9 cellular contexts compared by ENCODE assay signal in the genomic region with DNA sequence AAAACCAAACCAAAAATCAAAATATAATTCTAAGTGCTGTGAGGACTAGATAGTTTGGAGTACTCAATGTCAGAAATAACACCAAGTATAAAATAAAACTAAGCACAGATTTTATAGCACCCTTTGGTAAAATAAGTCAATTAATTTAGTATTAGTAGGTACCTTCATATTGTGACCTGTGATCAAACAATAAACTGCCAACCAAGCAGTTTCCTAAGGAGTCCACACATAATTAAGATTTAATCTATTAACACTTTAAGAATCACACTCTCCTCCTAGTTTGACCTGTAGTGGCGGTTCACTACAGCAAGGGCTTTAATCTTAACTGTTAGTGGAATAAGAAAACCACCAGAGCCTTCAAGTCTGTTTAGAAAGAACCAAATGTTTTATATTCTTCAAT. TPM values are rescaled to one million over a fixed set of nuclear protein-coding genes. Genes with fewer than 3 reads are reported as not detected.
A peak's percentile ranks its signal among the peaks of the same experiment; 100 is the strongest.
DNase-seq lines count a peak whose midpoint lies in the region; ATAC-seq and TF ChIP-seq lines count a peak whose summit lies in the region.
"Had no signal": no experiment of that assay in that cellular context is flagged by ENCODE, and none has a peak within 500 bp of the region (broad histone marks: within the 10 kb centered on the region; RNA-seq: fewer than 3 reads in every experiment).

No MANE protein-coding gene starts in this region.

- H3K36me3 Mint-ChIP-seq in activated naive CD4-positive, alpha-beta T cell treated with anti-CD3 and anti-CD28 coated beads, Interleukin-2, amount 50 U/mL, for 24 hours: peaks cover 36% of the 10 kb centered on the region
- peaks cover 76% of the 10 kb centered on the region for H3K36me3 Mint-ChIP-seq in activated CD8-positive, alpha-beta T cell treated with anti-CD3 and anti-CD28 coated beads, Interleukin-2, amount 10 ng/mL, durations not matched to agents 7 days and 5 days (ENCODE audit: low read depth)

- no peak for ATAC-seq in activated CD8-positive, alpha-beta T cell treated with anti-CD3 and anti-CD28 coated beads, Interleukin-2, amount 10 ng/mL, durations not matched to agents 7 days and 5 days
- ATAC-seq in GM21526 (IDR thresholded peaks at IDR 0.05; ENCODE audit: low FRiP score, unreplicated experiment) (no peak), HG03571 (IDR thresholded peaks at IDR 0.05; ENCODE audit: unreplicated experiment) (no peak)

- 59% methylated on average over 1 of the region's 1 CpG for WGBS in suprapubic skin

- TF ChIP-seq EP300 in suprapubic skin (IDR thresholded peaks at IDR 0.05): no peak

- H3K36me3 ChIP-seq in iPS-15b (ENCODE audit: control insufficient read depth, insufficient read depth, low read length) (peaks cover 38% of the 10 kb centered on the region), suprapubic skin (peaks cover 48% of the 10 kb centered on the region)

- H3K27me3 ChIP-seq in iPS-15b (ENCODE audit: control insufficient read depth, insufficient read depth, low read length): no peaks in the 10 kb centered on the region
- H3K27me3 ChIP-seq in suprapubic skin: no peaks in the 10 kb centered on the region

- H3K9ac ChIP-seq in iPS-15b (ENCODE audit: low read depth, low read length): no peak overlapping the region

- TF ChIP-seq POLR2A in suprapubic skin (IDR thresholded peaks at IDR 0.05): no peak

- POLR2A ChIA-PET in activated CD8-positive, alpha-beta T cell treated with anti-CD3 and anti-CD28 coated beads, Interleukin-2, amount 10 ng/mL, durations not matched to agents 7 days and 5 days (lab: Charles Lee): interaction anchor here (1.0 to 1.6 kb wide), 3 partner anchors 9 to 10 kb away, joined by 4 to 9 read pairs (median 5); no protein-coding TSS in a partner anchor

- no peak overlapping the region for H3K27ac ChIP-seq in suprapubic skin

- H3K9me3 Mint-ChIP-seq in activated naive CD4-positive, alpha-beta T cell treated with anti-CD3 and anti-CD28 coated beads, Interleukin-2, amount 50 U/mL, for 24 hours: no peaks in the 10 kb centered on the region
- H3K9me3 Mint-ChIP-seq in activated CD8-positive, alpha-beta T cell treated with anti-CD3 and anti-CD28 coated beads, Interleukin-2, amount 10 ng/mL, durations not matched to agents 7 days and 5 days (ENCODE audit: insufficient read depth): no peaks in the 10 kb centered on the region

- H3K4me1 ChIP-seq in iPS-15b (ENCODE audit: control insufficient read depth, insufficient read depth, low read length) (peaks cover 2% of the 10 kb centered on the region), suprapubic skin (peaks cover 47% of the 10 kb centered on the region)

- peak overlapping the region; percentile 95 for H3K4me3 Mint-ChIP-seq in activated naive CD4-positive, alpha-beta T cell treated with anti-CD3 and anti-CD28 coated beads, Interleukin-2, amount 50 U/mL, for 24 hours
- H3K4me3 Mint-ChIP-seq in activated CD8-positive, alpha-beta T cell treated with anti-CD3 and anti-CD28 coated beads, Interleukin-2, amount 10 ng/mL, durations not matched to agents 7 days and 5 days: peak overlapping the region; percentile 95

- H3K9me3 ChIP-seq in iPS-15b (ENCODE audit: control insufficient read depth, insufficient read depth, low read length) (no peaks in the 10 kb centered on the region), suprapubic skin (no peaks in the 10 kb centered on the region)

- peak overlapping the region; percentile 100 for H3K27ac Mint-ChIP-seq in activated naive CD4-positive, alpha-beta T cell treated with anti-CD3 and anti-CD28 coated beads, Interleukin-2, amount 50 U/mL, for 24 hours
- H3K27ac Mint-ChIP-seq in activated CD8-positive, alpha-beta T cell treated with anti-CD3 and anti-CD28 coated beads, Interleukin-2, amount 10 ng/mL, durations not matched to agents 7 days and 5 days: peak overlapping the region; percentile 99

- DNase-seq in activated naive CD4-positive, alpha-beta T cell treated with Interleukin-2 at 50 U/mL for 16 hours: no peak
- DNase-seq in activated CD8-positive, alpha-beta T cell treated with anti-CD3 and anti-CD28 coated beads, Interleukin-2, amount 10 ng/mL, durations not matched to agents 7 days and 5 days: no peak
- no peak for DNase-seq in suprapubic skin (ENCODE audit: low spot score in 2 of 2)
- DNase-seq in stimulated activated CD4-positive, alpha-beta T cell treated with anti-CD3 and anti-CD28 coated beads, Interleukin-4, amount 100 ng/mL, for 24 hours: no peak
- DNase-seq: NCI-H82 had no signal

- no peaks in the 10 kb centered on the region for H3K27me3 Mint-ChIP-seq in activated naive CD4-positive, alpha-beta T cell treated with anti-CD3 and anti-CD28 coated beads, Interleukin-2, amount 50 U/mL, for 24 hours
- no peaks in the 10 kb centered on the region for H3K27me3 Mint-ChIP-seq in activated CD8-positive, alpha-beta T cell treated with anti-CD3 and anti-CD28 coated beads, Interleukin-2, amount 10 ng/mL, durations not matched to agents 7 days and 5 days (ENCODE audit: low read depth)

- no peak for TF ChIP-seq CTCF in suprapubic skin (IDR thresholded peaks at IDR 0.05)

- peaks cover 56% of the 10 kb centered on the region for H3K4me1 Mint-ChIP-seq in activated naive CD4-positive, alpha-beta T cell treated with anti-CD3 and anti-CD28 coated beads, Interleukin-2, amount 50 U/mL, for 24 hours
- H3K4me1 Mint-ChIP-seq in activated CD8-positive, alpha-beta T cell treated with anti-CD3 and anti-CD28 coated beads, Interleukin-2, amount 10 ng/mL, durations not matched to agents 7 days and 5 days (ENCODE audit: low read depth): peaks cover 57% of the 10 kb centered on the region

- CTCF ChIA-PET in activated CD8-positive, alpha-beta T cell treated with anti-CD3 and anti-CD28 coated beads, Interleukin-2, amount 10 ng/mL, durations not matched to agents 7 days and 5 days (lab: Charles Lee): interaction anchor here (1.0 to 1.1 kb wide), 4 partner anchors 13 to 195 kb away, joined by 3 to 4 read pairs (median 3); a partner anchor contains a TSS

- peak overlapping the region; percentile 95 for H3K4me3 ChIP-seq in iPS-15b (ENCODE audit: low read depth, low read length)
- peak overlapping the region; percentile 90 for H3K4me3 ChIP-seq in suprapubic skin

RNA-seq across cellular contexts. Expression of a gene that starts 2.8 kb away (rescaled TPM):
- total RNA-seq in activated CD8-positive, alpha-beta T cell treated with anti-CD3 and anti-CD28 coated beads, Interleukin-2, amount 10 ng/mL, durations not matched to agents 7 days and 5 days: 100 to 1,000 TPM; 683 to 726 TPM
- total RNA-seq in suprapubic skin: 100 to 1,000 TPM; 422 to 538 (median 448) TPM

RNA-seq across cellular contexts. Expression of a gene that starts 3.4 kb away (rescaled TPM):
- 10 to 100 TPM; 23.3 to 23.6 TPM for total RNA-seq in activated CD8-positive, alpha-beta T cell treated with anti-CD3 and anti-CD28 coated beads, Interleukin-2, amount 10 ng/mL, durations not matched to agents 7 days and 5 days
- total RNA-seq in suprapubic skin: 1 to 10 TPM; 4.0 to 8.7 (median 4.3) TPM

RNA-seq across cellular contexts. Expression of a gene that starts 56.0 kb away (rescaled TPM):
- total RNA-seq in activated CD8-positive, alpha-beta T cell treated with anti-CD3 and anti-CD28 coated beads, Interleukin-2, amount 10 ng/mL, durations not matched to agents 7 days and 5 days: 1 to 10 TPM; 1.9 to 3.2 TPM
- 10 to 100 TPM in 1 of 4 donors, 1 to 10 TPM in 3; 3.2 to 12.9 (median 5.5) TPM for total RNA-seq in suprapubic skin
